In the genomic region with DNA sequence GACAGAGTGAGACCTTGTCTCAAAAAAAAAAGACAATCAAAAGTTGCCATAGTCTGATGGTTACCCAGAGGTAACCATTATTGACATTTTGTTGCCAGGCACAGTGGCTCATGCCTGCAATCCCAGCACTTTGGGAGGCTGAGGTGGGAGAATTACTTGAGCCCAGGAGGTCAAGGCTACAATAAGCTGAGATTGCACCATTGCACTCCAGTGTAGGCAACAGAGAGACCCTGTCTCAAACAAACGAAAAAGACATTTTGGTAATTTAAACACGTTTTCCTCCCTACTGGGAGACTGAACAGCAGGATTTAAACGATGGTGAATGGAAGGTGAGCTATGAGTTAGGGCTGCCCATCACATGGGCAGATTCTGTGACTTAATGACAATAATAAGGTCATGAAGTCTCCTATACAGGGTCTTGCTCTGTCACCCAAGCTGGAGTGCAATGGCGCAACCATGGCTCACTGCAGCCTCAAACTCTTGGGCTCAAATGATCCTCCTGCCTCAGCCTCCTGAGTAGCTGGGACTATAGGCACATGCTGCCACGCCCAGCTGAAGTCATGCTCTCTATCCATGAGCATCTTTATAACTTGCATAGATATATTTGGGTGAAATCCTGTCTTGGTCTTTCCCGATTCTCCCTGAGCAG, we compare ENCODE assay signal across 22 cellular contexts. TPM values are rescaled to one million over a fixed set of nuclear protein-coding genes. Genes with fewer than 3 reads are reported as not detected.
DNase-seq lines count a peak whose midpoint lies in the region; ATAC-seq and TF ChIP-seq lines count a peak whose summit lies in the region.
"Had no signal": no experiment of that assay in that cellular context is flagged by ENCODE, and none has a peak within 500 bp of the region (broad histone marks: within the 10 kb centered on the region; RNA-seq: fewer than 3 reads in every experiment).

No MANE protein-coding gene starts in this region.

- no peaks in the 10 kb centered on the region for H3K9me3 ChIP-seq in RWPE2 (ENCODE audit: severe bottlenecking)
- H3K9me3 ChIP-seq: neutrophil, stomach had no signal

- H3K27ac ChIP-seq in RWPE2 (ENCODE audit: poor library complexity, severe bottlenecking): no peak overlapping the region
- H3K27ac ChIP-seq: neutrophil, RWPE1, stomach had no signal

- no peak for TF ChIP-seq CTCF in RWPE2 (IDR thresholded peaks at IDR 0.05; ENCODE audit: poor library complexity, severe bottlenecking)
- TF ChIP-seq CTCF in glutamatergic neuron (IDR thresholded peaks at IDR 0.05; ENCODE audit: partially characterized antibody, unreplicated experiment): no peak
- no peak for TF ChIP-seq CTCF in GM10266 (IDR thresholded peaks at IDR 0.05; ENCODE audit: control insufficient read depth, insufficient read depth, low read depth, missing control alignments)

- no peaks in the 10 kb centered on the region for H3K27me3 Mint-ChIP-seq in stimulated activated naive CD8-positive, alpha-beta T cell treated with anti-CD3 and anti-CD28 coated beads, Interleukin-15, Interleukin-2, amounts not matched to agents 100 ng/mL and 50 ng/mL, for 24 hours
- H3K27me3 Mint-ChIP-seq in glutamatergic neuron (ENCODE audit: unreplicated experiment): peaks cover 4% of the 10 kb centered on the region
- H3K27me3 Mint-ChIP-seq: activated CD4-positive, alpha-beta T cell treated with anti-CD3 and anti-CD28 coated beads, Interleukin-2, amount 10 ng/mL, durations not matched to agents 7 days and 5 days; central memory CD8-positive, alpha-beta T cell had no signal

- H3K4me1 Mint-ChIP-seq in stimulated activated naive CD8-positive, alpha-beta T cell treated with anti-CD3 and anti-CD28 coated beads, Interleukin-15, Interleukin-2, amounts not matched to agents 100 ng/mL and 50 ng/mL, for 24 hours (ENCODE audit: low read depth): peaks cover 39% of the 10 kb centered on the region
- peaks cover 17% of the 10 kb centered on the region for H3K4me1 Mint-ChIP-seq in glutamatergic neuron (ENCODE audit: low read depth, unreplicated experiment)

- H3K4me1 ChIP-seq in RWPE2 (ENCODE audit: insufficient read depth, poor library complexity, severe bottlenecking): peaks cover 23% of the 10 kb centered on the region

- H3K4me3 Mint-ChIP-seq in stimulated activated naive CD8-positive, alpha-beta T cell treated with anti-CD3 and anti-CD28 coated beads, Interleukin-15, Interleukin-2, amounts not matched to agents 100 ng/mL and 50 ng/mL, for 24 hours: no peak overlapping the region
- H3K4me3 Mint-ChIP-seq in glutamatergic neuron (ENCODE audit: unreplicated experiment): peak overlapping the region; percentile 0
- H3K4me3 Mint-ChIP-seq: activated CD4-positive, alpha-beta T cell treated with anti-CD3 and anti-CD28 coated beads, Interleukin-2, amount 10 ng/mL, durations not matched to agents 7 days and 5 days; central memory CD8-positive, alpha-beta T cell had no signal

- no peaks in the 10 kb centered on the region for H3K27me3 ChIP-seq in RWPE2 (ENCODE audit: insufficient read depth, poor library complexity, severe bottlenecking)
- H3K27me3 ChIP-seq: neutrophil, stomach had no signal

- H3K36me3 Mint-ChIP-seq in stimulated activated naive CD8-positive, alpha-beta T cell treated with anti-CD3 and anti-CD28 coated beads, Interleukin-15, Interleukin-2, amounts not matched to agents 100 ng/mL and 50 ng/mL, for 24 hours (ENCODE audit: low read depth): peaks cover 19% of the 10 kb centered on the region
- no peaks in the 10 kb centered on the region for H3K36me3 Mint-ChIP-seq in glutamatergic neuron (ENCODE audit: unreplicated experiment)

- H3K4me3 ChIP-seq in RWPE2 (ENCODE audit: severe bottlenecking): no peak overlapping the region
- H3K4me3 ChIP-seq: stomach had no signal

- peak overlapping the region; percentile 28 for H3K27ac Mint-ChIP-seq in stimulated activated naive CD8-positive, alpha-beta T cell treated with anti-CD3 and anti-CD28 coated beads, Interleukin-15, Interleukin-2, amounts not matched to agents 100 ng/mL and 50 ng/mL, for 24 hours
- H3K27ac Mint-ChIP-seq in glutamatergic neuron (ENCODE audit: unreplicated experiment): no peak overlapping the region

- no peaks in the 10 kb centered on the region for H3K36me3 ChIP-seq in RWPE2 (ENCODE audit: low read depth)
- H3K36me3 ChIP-seq: neutrophil, stomach had no signal

- DNase-seq in stimulated activated naive CD8-positive, alpha-beta T cell treated with anti-CD3 and anti-CD28 coated beads, Interleukin-15, Interleukin-2, amounts not matched to agents 100 U/mL and 50 U/mL, for 24 hours: no peak
- DNase-seq in RWPE2 (ENCODE audit: low spot score): peak; percentile 43
- no peak for DNase-seq in glutamatergic neuron
- no peak for DNase-seq in stimulated activated naive CD4-positive, alpha-beta T cell treated with Interleukin-2 at 50 U/mL for 16 hours (lab: John Stamatoyannopoulos, UW)
- DNase-seq in GM10266 (ENCODE audit: extremely low spot score): no peak
- DNase-seq: activated CD4-positive, alpha-beta T cell treated with anti-CD3 and anti-CD28 coated beads, Interleukin-2, amount 10 ng/mL, durations not matched to agents 7 days and 5 days; anterior cingulate cortex; effector memory CD4-positive, alpha-beta T cell; EL; KBM-7; MV-4-11; NCI-H187 treated with DMSO at 0.1 percent for 48 hours; NCI-H345; stomach; SW 1271; trophoblast cell had no signal

- no peaks in the 10 kb centered on the region for H3K9me3 Mint-ChIP-seq in stimulated activated naive CD8-positive, alpha-beta T cell treated with anti-CD3 and anti-CD28 coated beads, Interleukin-15, Interleukin-2, amounts not matched to agents 100 ng/mL and 50 ng/mL, for 24 hours
- H3K9me3 Mint-ChIP-seq in glutamatergic neuron (ENCODE audit: unreplicated experiment): peaks cover 4% of the 10 kb centered on the region
- H3K9me3 Mint-ChIP-seq: activated CD4-positive, alpha-beta T cell treated with anti-CD3 and anti-CD28 coated beads, Interleukin-2, amount 10 ng/mL, durations not matched to agents 7 days and 5 days; central memory CD8-positive, alpha-beta T cell had no signal

- no peak for ATAC-seq in stimulated activated naive CD8-positive, alpha-beta T cell treated with anti-CD3 and anti-CD28 coated beads, Interleukin-15, Interleukin-2, amounts not matched to agents 100 U/mL and 50 U/mL, for 24 hours
- ATAC-seq in RWPE2 (ENCODE audit: low read depth) (no peak), HG03439 (IDR thresholded peaks at IDR 0.05; ENCODE audit: unreplicated experiment) (no peak)
- ATAC-seq: left lobe of liver had no signal

RNA-seq across cellular contexts. Expression of a gene that starts 4.2 kb away (rescaled TPM):
- total RNA-seq in glutamatergic neuron (ENCODE audit: unreplicated experiment): 85.1 TPM
